ENCODE assay signal across 1 cellular context in genomic region chr12:51833446-51834227, GRCh38.
TF ChIP-seq lines count a peak whose summit lies in the region.

No MANE protein-coding gene starts in this region.

TF ChIP-seq in GM23338, 12 proteins besides CTCF, POLR2A, EP300 and RAD21 (continued from another document):
- TF ChIP-seq ZNF462 (CRISPR knock-in tag; IDR thresholded peaks at IDR 0.05) (no peak), POLR2AphosphoS5 (IDR thresholded peaks at IDR 0.05; ENCODE audit: low read depth) (no peak), JUNB (IDR thresholded peaks at IDR 0.05; ENCODE audit: unreplicated experiment) (no peak), ZNF114 (CRISPR knock-in tag; IDR thresholded peaks at IDR 0.05) (no peak), REST (IDR thresholded peaks at IDR 0.05; ENCODE audit: unreplicated experiment) (no peak), EZH2 (IDR thresholded peaks at IDR 0.05; ENCODE audit: low read depth, unreplicated experiment) (no peak), STAT1 (IDR thresholded peaks at IDR 0.05; ENCODE audit: unreplicated experiment) (no peak)
